Comparison of ENCODE assay signal across 8 cellular contexts in the genomic region with DNA sequence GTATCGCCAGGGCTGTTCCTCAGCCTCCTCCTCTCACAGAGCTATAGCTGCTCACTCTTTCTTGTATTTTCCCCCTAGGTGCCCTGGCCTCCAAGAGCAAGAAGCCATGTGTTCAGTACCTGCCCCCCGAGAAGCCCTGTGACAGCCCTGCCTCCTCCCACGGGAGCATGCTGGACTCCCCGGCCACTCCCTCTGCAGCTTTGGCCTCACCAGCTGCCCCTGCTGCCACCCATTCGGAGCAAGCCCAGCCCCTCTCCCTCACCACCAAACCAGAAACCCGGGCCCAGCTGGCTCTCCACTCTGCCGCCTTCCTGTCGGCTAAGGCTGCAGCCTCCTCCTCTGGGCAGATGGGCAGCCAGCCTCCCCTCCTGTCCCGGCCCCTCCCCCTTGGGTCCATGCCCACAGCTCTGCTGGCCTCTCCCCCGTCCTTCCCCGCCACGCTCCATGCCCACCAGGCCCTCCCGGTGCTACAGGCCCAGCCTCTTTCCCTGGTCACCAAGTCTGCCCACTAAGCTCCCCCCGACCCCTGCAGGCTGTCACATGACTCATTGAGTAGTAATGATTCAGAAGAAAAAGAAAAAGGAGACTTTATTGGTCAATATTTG. TPM values are rescaled to one million over a fixed set of nuclear protein-coding genes. Genes with fewer than 3 reads are reported as not detected.
DNase-seq lines count a peak whose midpoint lies in the region; FAIRE-seq and TF ChIP-seq lines count a peak whose summit lies in the region.

No MANE protein-coding gene starts in this region.

- H3K36me3 ChIP-seq in osteoblast (ENCODE audit: insufficient read depth, low read length), result peaks cover 25% of the 10 kb centered on the region

- peaks cover 10% of the 10 kb centered on the region for H3K4me1 ChIP-seq in osteoblast (ENCODE audit: insufficient read depth, low read length)

- H2AFZ ChIP-seq in osteoblast (ENCODE audit: low read length), result no peak overlapping the region

- H3K27me3 Mint-ChIP-seq in activated naive CD4-positive, alpha-beta T cell treated with anti-CD3 and anti-CD28 coated beads, Interleukin-2, amount 50 U/mL, for 24 hours, result no peaks in the 10 kb centered on the region

- peaks cover 45% of the 10 kb centered on the region for H3K4me1 Mint-ChIP-seq in activated naive CD4-positive, alpha-beta T cell treated with anti-CD3 and anti-CD28 coated beads, Interleukin-2, amount 50 U/mL, for 24 hours

- H3K4me2 ChIP-seq in osteoblast (ENCODE audit: insufficient read depth, low read length), result peak overlapping the region; percentile 44

- FAIRE-seq in RCC 7860 (lab: Jason Lieb, UNC), result peak; percentile 93

- no peak for DNase-seq in activated naive CD4-positive, alpha-beta T cell (lab: John Stamatoyannopoulos, UW)
- DNase-seq in RCC 7860 (ENCODE audit: low spot score), result peak; percentile 96
- DNase-seq in fibroblast of gingiva (ENCODE audit: low read depth), result peak; percentile 60
- DNase-seq in osteoblast (ENCODE audit: insufficient read length, low spot score, missing footprints), result peak; percentile 95
- DNase-seq in D341Med (ENCODE audit: low spot score), result no peak
- no peak for DNase-seq in AML-193 (lab: John Stamatoyannopoulos, UW)
- no peak for DNase-seq in NOMO-1 (lab: John Stamatoyannopoulos, UW; ENCODE audit: unreplicated experiment in 2 of 2)

- H3K27me3 ChIP-seq in osteoblast (ENCODE audit: insufficient read depth, low read length), result no peaks in the 10 kb centered on the region

- TF ChIP-seq CTCF in osteoblast (IDR thresholded peaks at IDR 0.05; ENCODE audit: extremely low read depth, low read depth, low read length), result no peak

- peak overlapping the region; percentile 97 for H3K27ac Mint-ChIP-seq in activated naive CD4-positive, alpha-beta T cell treated with anti-CD3 and anti-CD28 coated beads, Interleukin-2, amount 50 U/mL, for 24 hours

- H3K36me3 Mint-ChIP-seq in activated naive CD4-positive, alpha-beta T cell treated with anti-CD3 and anti-CD28 coated beads, Interleukin-2, amount 50 U/mL, for 24 hours, result no peaks in the 10 kb centered on the region

- no peak overlapping the region for H3K4me3 ChIP-seq in osteoblast (ENCODE audit: insufficient read depth, low read length)

- H3K9me3 ChIP-seq in osteoblast (ENCODE audit: low read depth, low read length), result no peaks in the 10 kb centered on the region

- peaks cover 2% of the 10 kb centered on the region for H4K20me1 ChIP-seq in osteoblast (ENCODE audit: insufficient read depth, low read length)

- peak overlapping the region; percentile 85 for H3K4me3 Mint-ChIP-seq in activated naive CD4-positive, alpha-beta T cell treated with anti-CD3 and anti-CD28 coated beads, Interleukin-2, amount 50 U/mL, for 24 hours

- H3K27ac ChIP-seq in osteoblast (ENCODE audit: low read depth, low read length), result no peak overlapping the region

- H3K9me3 Mint-ChIP-seq in activated naive CD4-positive, alpha-beta T cell treated with anti-CD3 and anti-CD28 coated beads, Interleukin-2, amount 50 U/mL, for 24 hours, result no peaks in the 10 kb centered on the region

- no peaks in the 10 kb centered on the region for H3K79me2 ChIP-seq in osteoblast (ENCODE audit: insufficient read depth, low read length)

RNA-seq across cellular contexts. Expression of a gene that starts 18.7 kb away (rescaled TPM):
- total RNA-seq in osteoblast, result 124 and 129 TPM in 2 replicates

RNA-seq across cellular contexts. Expression of a gene that starts 45.3 kb away (rescaled TPM):
- 41.6 and 62.5 TPM in 2 replicates for total RNA-seq in osteoblast

RNA-seq across cellular contexts. Expression of a gene that starts 45.5 kb away (rescaled TPM):
- 20.9 and 22.1 TPM in 2 replicates for total RNA-seq in osteoblast

Comparison
In these comparisons a context has a peak if more than half of its experiments do, and no peak if none do; other contexts are left out.
1. DNase-seq: peak in RCC 7860 (single experiment), fibroblast of gingiva (single experiment) and osteoblast (single experiment); none in activated naive CD4-positive, alpha-beta T cell (0 of 4), D341Med (single experiment), AML-193 (0 of 2) and NOMO-1 (0 of 2).